21 cellular contexts compared by ENCODE assay signal in the genomic region with DNA sequence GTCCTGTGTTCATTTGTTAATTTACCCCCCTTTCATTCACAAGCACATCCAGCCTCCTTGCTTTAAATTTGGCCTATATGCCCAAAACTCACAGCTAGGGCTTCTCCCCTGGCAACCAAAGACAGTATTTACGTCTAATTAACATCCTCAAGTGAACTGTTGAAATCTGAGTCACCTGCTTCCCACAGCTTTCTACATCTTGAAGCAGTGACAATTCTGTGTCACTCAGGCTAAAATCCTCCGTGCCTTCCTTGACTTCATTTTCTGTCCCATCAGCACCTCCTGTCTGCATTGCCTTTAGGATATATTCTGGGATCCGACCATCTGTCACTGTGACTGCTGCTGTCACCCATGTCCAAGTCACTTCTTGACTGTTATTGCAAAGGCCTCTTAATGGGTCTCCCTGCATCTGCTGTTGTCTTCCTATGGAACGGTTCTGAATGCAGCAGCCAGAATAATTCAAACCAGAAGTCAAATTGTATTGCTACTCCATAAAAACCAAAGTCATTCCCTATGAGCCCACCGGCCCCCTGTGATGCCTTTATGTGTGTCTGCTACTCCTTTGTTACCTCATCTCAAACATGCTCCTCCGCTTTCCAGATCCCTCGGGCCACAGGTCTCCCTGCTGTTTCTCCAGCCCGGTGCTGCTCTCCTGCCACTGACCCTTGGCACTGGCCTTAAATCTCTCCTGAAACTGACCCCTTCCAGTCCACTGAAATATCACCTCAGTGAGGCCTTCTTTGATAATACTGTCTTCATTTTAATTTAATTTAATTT. TPM values are rescaled to one million over a fixed set of nuclear protein-coding genes. Genes with fewer than 3 reads are reported as not detected.
DNase-seq lines count a peak whose midpoint lies in the region; ATAC-seq, FAIRE-seq and TF ChIP-seq lines count a peak whose summit lies in the region.
"Had no signal": no experiment of that assay in that cellular context is flagged by ENCODE, and none has a peak within 500 bp of the region (broad histone marks: within the 10 kb centered on the region; RNA-seq: fewer than 3 reads in every experiment).

No MANE protein-coding gene starts in this region.

- H3K36me3 ChIP-seq in neural progenitor cell: no peaks in the 10 kb centered on the region
- H3K36me3 ChIP-seq: HAP-1, SJSA1, uterus had no signal

- peaks cover 10% of the 10 kb centered on the region for H3K4me1 ChIP-seq in neural progenitor cell
- H3K4me1 ChIP-seq: HAP-1, uterus had no signal

- peak overlapping the region; percentile 48 for H3K27ac Mint-ChIP-seq in neural progenitor cell
- H3K27ac Mint-ChIP-seq in activated naive CD4-positive, alpha-beta T cell treated with anti-CD3 and anti-CD28 coated beads, Interleukin-2, amount 50 U/mL, for 72 hours: peak overlapping the region in 1 of 2 donors; percentile 61
- H3K27ac Mint-ChIP-seq: activated CD8-positive, alpha-beta T cell treated with anti-CD3 and anti-CD28 coated beads for 36 hours; activated naive CD4-positive, alpha-beta T cell treated with anti-CD3 and anti-CD28 coated beads for 36 hours had no signal

- FAIRE-seq in HTR-8/SVneo (lab: Jason Lieb, UNC): peak; percentile 62

- no peak overlapping the region for H3K4me3 Mint-ChIP-seq in neural progenitor cell
- H3K4me3 Mint-ChIP-seq: activated CD8-positive, alpha-beta T cell treated with anti-CD3 and anti-CD28 coated beads for 36 hours; activated naive CD4-positive, alpha-beta T cell treated with anti-CD3 and anti-CD28 coated beads for 36 hours had no signal

- DNase-seq in HTR-8/SVneo (ENCODE audit: insufficient read length, low spot score) (no peak), NCI-H69 (lab: John Stamatoyannopoulos, UW) (peak; percentile 54), cerebellar cortex (ENCODE audit: low spot score) (peak; percentile 76), neural progenitor cell (ENCODE audit: low spot score) (peak; percentile 31), dermis blood vessel endothelial cell (no peak)
- DNase-seq in activated naive CD4-positive, alpha-beta T cell treated with anti-CD3 and anti-CD28 coated beads, Interleukin-2, amount 50 U/mL, for 72 hours (ENCODE audit: low spot score in 2 of 2): no peak
- no peak for DNase-seq in activated effector memory CD4-positive, alpha-beta T cell treated with Interleukin-2 at 50 U/mL for 16 hours
- no peak for DNase-seq in stimulated activated CD4-positive, alpha-beta T cell treated with anti-CD3 and anti-CD28 coated beads, Interleukin-2, amount 100 ng/mL, for 48 hours
- DNase-seq: activated CD4-positive, CD25-positive, alpha-beta regulatory T cell; activated CD8-positive, alpha-beta T cell treated with anti-CD3 and anti-CD28 coated beads for 36 hours; activated naive CD4-positive, alpha-beta T cell treated with anti-CD3 and anti-CD28 coated beads for 36 hours; amygdala; EL; heart right ventricle; NCI-H1930; NCI-H446 treated with DMSO at 0.1 percent for 48 hours; testis; uterus had no signal

- peaks cover 19% of the 10 kb centered on the region for H3K4me1 Mint-ChIP-seq in neural progenitor cell

- no peaks in the 10 kb centered on the region for H3K27me3 ChIP-seq in neural progenitor cell
- H3K27me3 ChIP-seq: heart right ventricle, SJSA1, testis, uterus had no signal

- H3F3A ChIP-seq in neural progenitor cell (ENCODE audit: low read depth): no peaks in the 10 kb centered on the region

- peaks cover 6% of the 10 kb centered on the region for H4K20me1 ChIP-seq in neural progenitor cell (ENCODE audit: low read depth)

- TF ChIP-seq CTCF in neural progenitor cell (IDR thresholded peaks at IDR 0.05): no peak

- H3K36me3 Mint-ChIP-seq in neural progenitor cell: peaks cover 7% of the 10 kb centered on the region
- peaks cover 8 to 15% of the 10 kb centered on the region in 2 donors for H3K36me3 Mint-ChIP-seq in activated naive CD4-positive, alpha-beta T cell treated with anti-CD3 and anti-CD28 coated beads, Interleukin-2, amount 50 U/mL, for 72 hours

- H3K27me3 Mint-ChIP-seq in neural progenitor cell (ENCODE audit: insufficient read depth, low read depth): no peaks in the 10 kb centered on the region
- H3K27me3 Mint-ChIP-seq: activated CD8-positive, alpha-beta T cell treated with anti-CD3 and anti-CD28 coated beads for 36 hours had no signal

- H3K79me2 ChIP-seq in neural progenitor cell (ENCODE audit: low read depth): no peaks in the 10 kb centered on the region

- no peak overlapping the region for H3K4me2 ChIP-seq in neural progenitor cell

- no peak overlapping the region for H3K9ac ChIP-seq in neural progenitor cell

- no peak overlapping the region for H3K27ac ChIP-seq in neural progenitor cell
- H3K27ac ChIP-seq: epithelial cell of prostate, heart right ventricle, SJSA1, testis, uterus had no signal

- no peaks in the 10 kb centered on the region for H3K9me3 Mint-ChIP-seq in neural progenitor cell
- H3K9me3 Mint-ChIP-seq in activated naive CD4-positive, alpha-beta T cell treated with anti-CD3 and anti-CD28 coated beads, Interleukin-2, amount 50 U/mL, for 72 hours: no peaks in the 10 kb centered on the region
- H3K9me3 Mint-ChIP-seq: activated CD8-positive, alpha-beta T cell treated with anti-CD3 and anti-CD28 coated beads for 36 hours; activated naive CD4-positive, alpha-beta T cell treated with anti-CD3 and anti-CD28 coated beads for 36 hours had no signal

- ATAC-seq in activated naive CD4-positive, alpha-beta T cell treated with anti-CD3 and anti-CD28 coated beads, Interleukin-2, amount 50 U/mL, for 72 hours: no peak
- ATAC-seq: activated CD8-positive, alpha-beta T cell treated with anti-CD3 and anti-CD28 coated beads for 36 hours; heart right ventricle had no signal

- H2AFZ ChIP-seq in neural progenitor cell (replicated peaks): no peak overlapping the region

- H3K4me3 ChIP-seq in neural progenitor cell: no peak overlapping the region
- H3K4me3 ChIP-seq: HAP-1, heart right ventricle, SJSA1, testis, uterus had no signal

- no peaks in the 10 kb centered on the region for H3K9me3 ChIP-seq in neural progenitor cell (ENCODE audit: low read depth)
- H3K9me3 ChIP-seq: HAP-1, SJSA1, testis, uterus had no signal

RNA-seq across cellular contexts. Expression of gene WWP2, which starts 56.9 kb away (rescaled TPM):
- 24.5 and 26.8 TPM in 2 replicates for total RNA-seq in neural progenitor cell (ENCODE audit: low replicate concordance)
- total RNA-seq in activated naive CD4-positive, alpha-beta T cell treated with anti-CD3 and anti-CD28 coated beads, Interleukin-2, amount 50 U/mL, for 72 hours: 10 to 100 TPM; 48.2 to 51.9 TPM
- total RNA-seq in dermis blood vessel endothelial cell: 25.4 and 39.0 TPM in 2 replicates

Comparison
In these comparisons a context has a peak if more than half of its experiments do, and no peak if none do; other contexts are left out.
1. DNase-seq: peak in NCI-H69 (single experiment), cerebellar cortex (single experiment) and neural progenitor cell (single experiment); none in HTR-8/SVneo (single experiment), activated naive CD4-positive, alpha-beta T cell treated with anti-CD3 and anti-CD28 coated beads, Interleukin-2, amount 50 U/mL, for 72 hours (0 of 2), activated effector memory CD4-positive, alpha-beta T cell treated with Interleukin-2 at 50 U/mL for 16 hours (single experiment), dermis blood vessel endothelial cell (single experiment) and stimulated activated CD4-positive, alpha-beta T cell treated with anti-CD3 and anti-CD28 coated beads, Interleukin-2, amount 100 ng/mL, for 48 hours (0 of 2).